In the genomic region with DNA sequence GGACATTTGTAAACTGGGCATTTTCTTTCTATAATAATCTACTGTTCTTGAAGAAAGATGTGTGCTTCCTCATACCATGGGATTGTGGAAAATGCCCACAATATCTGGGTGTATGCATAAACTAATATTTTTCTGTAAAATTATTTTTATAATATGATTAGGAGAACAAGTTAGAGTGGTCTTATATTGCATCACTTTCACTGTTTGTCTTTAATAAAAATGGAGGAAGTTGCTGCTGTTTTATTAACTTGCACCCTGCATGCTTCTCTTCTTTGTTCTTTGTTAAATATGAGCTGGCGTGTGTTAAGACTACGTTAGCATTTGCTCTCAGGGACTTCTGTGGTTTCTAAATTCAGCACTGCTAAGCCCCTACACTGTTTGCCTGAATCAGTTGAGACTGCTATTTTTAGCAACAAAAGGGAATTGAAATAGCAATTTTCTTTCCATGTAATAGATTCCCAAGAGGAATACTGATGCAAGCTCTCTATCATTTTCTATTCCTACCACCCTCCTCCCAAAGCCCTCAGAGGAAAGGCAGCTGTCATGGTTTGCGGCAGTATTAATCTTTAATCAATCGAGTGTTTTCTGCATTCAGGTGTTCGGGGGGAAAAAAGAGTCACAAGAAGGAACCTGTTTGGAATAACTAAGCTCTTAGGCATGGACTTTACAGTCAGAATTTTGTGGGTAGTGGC, we compare ENCODE assay signal across 8 cellular contexts. TPM values are rescaled to one million over a fixed set of nuclear protein-coding genes. Genes with fewer than 3 reads are reported as not detected.
A peak's percentile ranks its signal among the peaks of the same experiment; 100 is the strongest.
DNase-seq lines count a peak whose midpoint lies in the region; ATAC-seq and TF ChIP-seq lines count a peak whose summit lies in the region.

No MANE protein-coding gene starts in this region.

- in situ Hi-C loops in astrocyte of the spinal cord (cut with HindIII; ENCODE audit: low sequenced_read_pairs) = no loop called here

- no peak overlapping the region for H2AFZ ChIP-seq in SK-N-SH (ENCODE audit: low read depth)

- H3K4me1 ChIP-seq in SK-N-SH (ENCODE audit: control insufficient read depth in 1 of 2, insufficient read depth in 2 of 2, low read depth in 1 of 2, low read length in 1 of 2) (peaks cover 9 to 41% of the 10 kb centered on the region in 2 experiments; a peak in 3 of 4 replicates), iPS-20b (ENCODE audit: insufficient read depth, low read length) (peaks cover 25% of the 10 kb centered on the region), tibial artery (peaks cover 0 to 45% (median 29%) of the 10 kb centered on the region in 4 donors)

- 0 out of 2 replicates have a peak overlapping the region, but pooled peaks have one; percentile 18 for H3K9ac ChIP-seq in SK-N-SH
- H3K9ac ChIP-seq in iPS-20b (ENCODE audit: low read depth, low read length) = peak overlapping the region; percentile 0; the same call in 1 of the 2 replicates

- POLR2A ChIA-PET in SK-N-SH (lab: Yijun Ruan, JAX) = no interaction called here

- H3K4me3 ChIP-seq in SK-N-SH (ENCODE audit: low read depth in 2 of 2, low read length in 1 of 2) (no peak overlapping the region), astrocyte of the spinal cord (ENCODE audit: low read depth, low read length) (no peak overlapping the region), iPS-20b (ENCODE audit: low read length) (no peak overlapping the region), tibial artery (peak overlapping the region in 1 of 2 donors; percentile 10)

- peak overlapping the region in 1 of 2 experiments; percentile 44; a peak in 1 of 4 replicates for H3K27ac ChIP-seq in SK-N-SH (ENCODE audit: low read depth in 2 of 2, low read length in 1 of 2)
- H3K27ac ChIP-seq in iPS-20b (ENCODE audit: low read length) = peak overlapping the region; percentile 68
- peak overlapping the region; percentile 35 to 46 for H3K27ac ChIP-seq in tibial artery

- H3K36me3 ChIP-seq in SK-N-SH (replicated peaks in 1 of 2; ENCODE audit: control insufficient read depth in 1 of 2, insufficient read depth in 2 of 2, low read length in 1 of 2) = no peaks in the 10 kb centered on the region
- peaks cover 15% of the 10 kb centered on the region for H3K36me3 ChIP-seq in iPS-20b (ENCODE audit: insufficient read depth, low read depth, low read length)
- peaks cover 0 to 4% (median 0%) of the 10 kb centered on the region in 3 donors for H3K36me3 ChIP-seq in tibial artery

- H3F3A ChIP-seq in SK-N-SH (replicated peaks; ENCODE audit: insufficient read depth) = no peaks in the 10 kb centered on the region

- H4K20me1 ChIP-seq in SK-N-SH (ENCODE audit: insufficient read depth) = no peaks in the 10 kb centered on the region

- H3K4me2 ChIP-seq in SK-N-SH = 0 out of 2 replicates have a peak overlapping the region, but pooled peaks have one; percentile 19

- H3K79me2 ChIP-seq in SK-N-SH (ENCODE audit: insufficient read depth) = no peaks in the 10 kb centered on the region

- no peak for TF ChIP-seq EP300 in SK-N-SH (IDR thresholded peaks at IDR 0.05; ENCODE audit: borderline replicate concordance in 1 of 2, low read depth in 1 of 2, low read length in 1 of 2)

- ATAC-seq in SK-N-SH treated with all-trans-retinoic acid at 6 μM for 48 hours (no peak; the same call in 1 of the 3 replicates), HG03135 (IDR thresholded peaks at IDR 0.05; ENCODE audit: unreplicated experiment) (no peak), HG03469 (IDR thresholded peaks at IDR 0.05; ENCODE audit: unreplicated experiment) (no peak), HG03095 (IDR thresholded peaks at IDR 0.05; ENCODE audit: unreplicated experiment) (no peak)

- 59% methylated on average over 5 of the region's 5 CpGs for WGBS in SK-N-SH (ENCODE audit: low lambda C conversion rate)

- H3K27me3 ChIP-seq in SK-N-SH (ENCODE audit: insufficient read depth) (no peaks in the 10 kb centered on the region), iPS-20b (ENCODE audit: insufficient read depth, low read length) (no peaks in the 10 kb centered on the region), tibial artery (no peaks in the 10 kb centered on the region)

- TF ChIP-seq CTCF in SK-N-SH (IDR thresholded peaks at IDR 0.05) (no peak), astrocyte of the spinal cord (IDR thresholded peaks at IDR 0.05; ENCODE audit: low read depth, low read length) (no peak), tibial artery (IDR thresholded peaks at IDR 0.05) (no peak)

- intact Hi-C loops in tibial artery (cut with DNase I; ENCODE audit: low total_unique reads) = no loop called here

- H3K9me3 ChIP-seq in SK-N-SH (no peaks in the 10 kb centered on the region), iPS-20b (ENCODE audit: insufficient read depth, low read depth, low read length) (no peaks in the 10 kb centered on the region), tibial artery (no peaks in the 10 kb centered on the region)

- H3K9me2 ChIP-seq in SK-N-SH = no peaks in the 10 kb centered on the region

- CTCF ChIA-PET in SK-N-SH (lab: Yijun Ruan, JAX) = interaction anchor here (0.5 to 0.8 kb wide), 2 partner anchors 9 to 71 kb away, joined by 3 to 6 read pairs; no protein-coding TSS in a partner anchor

- DNase-seq in SK-N-SH (no peak), astrocyte of the spinal cord (ENCODE audit: low read depth, low spot score) (peak; percentile 85), tibial artery (no peak)

- TF ChIP-seq RAD21 in SK-N-SH (IDR thresholded peaks at IDR 0.05; ENCODE audit: low read length) = no peak

TF ChIP-seq in SK-N-SH, 30 proteins besides CTCF, POLR2A, EP300 and RAD21 (continues in another document):
- no peak for TF ChIP-seq RFX5 (IDR thresholded peaks at IDR 0.05; ENCODE audit: low read length)
- no peak for TF ChIP-seq SIN3A (IDR thresholded peaks at IDR 0.05; ENCODE audit: borderline replicate concordance, low read depth, low read length)
- TF ChIP-seq, protein P1, sequence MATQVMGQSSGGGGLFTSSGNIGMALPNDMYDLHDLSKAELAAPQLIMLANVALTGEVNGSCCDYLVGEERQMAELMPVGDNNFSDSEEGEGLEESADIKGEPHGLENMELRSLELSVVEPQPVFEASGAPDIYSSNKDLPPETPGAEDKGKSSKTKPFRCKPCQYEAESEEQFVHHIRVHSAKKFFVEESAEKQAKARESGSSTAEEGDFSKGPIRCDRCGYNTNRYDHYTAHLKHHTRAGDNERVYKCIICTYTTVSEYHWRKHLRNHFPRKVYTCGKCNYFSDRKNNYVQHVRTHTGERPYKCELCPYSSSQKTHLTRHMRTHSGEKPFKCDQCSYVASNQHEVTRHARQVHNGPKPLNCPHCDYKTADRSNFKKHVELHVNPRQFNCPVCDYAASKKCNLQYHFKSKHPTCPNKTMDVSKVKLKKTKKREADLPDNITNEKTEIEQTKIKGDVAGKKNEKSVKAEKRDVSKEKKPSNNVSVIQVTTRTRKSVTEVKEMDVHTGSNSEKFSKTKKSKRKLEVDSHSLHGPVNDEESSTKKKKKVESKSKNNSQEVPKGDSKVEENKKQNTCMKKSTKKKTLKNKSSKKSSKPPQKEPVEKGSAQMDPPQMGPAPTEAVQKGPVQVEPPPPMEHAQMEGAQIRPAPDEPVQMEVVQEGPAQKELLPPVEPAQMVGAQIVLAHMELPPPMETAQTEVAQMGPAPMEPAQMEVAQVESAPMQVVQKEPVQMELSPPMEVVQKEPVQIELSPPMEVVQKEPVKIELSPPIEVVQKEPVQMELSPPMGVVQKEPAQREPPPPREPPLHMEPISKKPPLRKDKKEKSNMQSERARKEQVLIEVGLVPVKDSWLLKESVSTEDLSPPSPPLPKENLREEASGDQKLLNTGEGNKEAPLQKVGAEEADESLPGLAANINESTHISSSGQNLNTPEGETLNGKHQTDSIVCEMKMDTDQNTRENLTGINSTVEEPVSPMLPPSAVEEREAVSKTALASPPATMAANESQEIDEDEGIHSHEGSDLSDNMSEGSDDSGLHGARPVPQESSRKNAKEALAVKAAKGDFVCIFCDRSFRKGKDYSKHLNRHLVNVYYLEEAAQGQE (IDR thresholded peaks at IDR 0.05; ENCODE audit: low read depth, low read length) = no peak
- TF ChIP-seq JUND (IDR thresholded peaks at IDR 0.05) = no peak
- no peak for TF ChIP-seq POLR2AphosphoS5 (IDR thresholded peaks at IDR 0.05; ENCODE audit: low read depth, low read length)

TF ChIP-seq in SK-N-SH treated with all-trans-retinoic acid at 6 μM for 48 hours, 23 proteins besides CTCF, POLR2A, EP300 and RAD21:
- TF ChIP-seq, protein P2, sequence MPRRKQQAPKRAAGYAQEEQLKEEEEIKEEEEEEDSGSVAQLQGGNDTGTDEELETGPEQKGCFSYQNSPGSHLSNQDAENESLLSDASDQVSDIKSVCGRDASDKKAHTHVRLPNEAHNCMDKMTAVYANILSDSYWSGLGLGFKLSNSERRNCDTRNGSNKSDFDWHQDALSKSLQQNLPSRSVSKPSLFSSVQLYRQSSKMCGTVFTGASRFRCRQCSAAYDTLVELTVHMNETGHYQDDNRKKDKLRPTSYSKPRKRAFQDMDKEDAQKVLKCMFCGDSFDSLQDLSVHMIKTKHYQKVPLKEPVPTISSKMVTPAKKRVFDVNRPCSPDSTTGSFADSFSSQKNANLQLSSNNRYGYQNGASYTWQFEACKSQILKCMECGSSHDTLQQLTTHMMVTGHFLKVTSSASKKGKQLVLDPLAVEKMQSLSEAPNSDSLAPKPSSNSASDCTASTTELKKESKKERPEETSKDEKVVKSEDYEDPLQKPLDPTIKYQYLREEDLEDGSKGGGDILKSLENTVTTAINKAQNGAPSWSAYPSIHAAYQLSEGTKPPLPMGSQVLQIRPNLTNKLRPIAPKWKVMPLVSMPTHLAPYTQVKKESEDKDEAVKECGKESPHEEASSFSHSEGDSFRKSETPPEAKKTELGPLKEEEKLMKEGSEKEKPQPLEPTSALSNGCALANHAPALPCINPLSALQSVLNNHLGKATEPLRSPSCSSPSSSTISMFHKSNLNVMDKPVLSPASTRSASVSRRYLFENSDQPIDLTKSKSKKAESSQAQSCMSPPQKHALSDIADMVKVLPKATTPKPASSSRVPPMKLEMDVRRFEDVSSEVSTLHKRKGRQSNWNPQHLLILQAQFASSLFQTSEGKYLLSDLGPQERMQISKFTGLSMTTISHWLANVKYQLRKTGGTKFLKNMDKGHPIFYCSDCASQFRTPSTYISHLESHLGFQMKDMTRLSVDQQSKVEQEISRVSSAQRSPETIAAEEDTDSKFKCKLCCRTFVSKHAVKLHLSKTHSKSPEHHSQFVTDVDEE (CRISPR knock-in tag; IDR thresholded peaks at IDR 0.05) = no peak
- no peak for TF ChIP-seq GLIS3 (CRISPR knock-in tag; IDR thresholded peaks at IDR 0.05)
- no peak for TF ChIP-seq ZNF8 (CRISPR knock-in tag; IDR thresholded peaks at IDR 0.05)

RNA-seq across cellular contexts. Expression of a gene that starts 56.1 kb away (rescaled TPM):
- polyA plus RNA-seq in SK-N-SH (2012; rRNA removed) = 19.7 and 27.3 TPM in 2 replicates
- polyA plus RNA-seq in SK-N-SH (2012; cell fraction: cytosol; rRNA removed) = 25.7 and 30.5 TPM in 2 replicates
- 12.4 and 24.9 TPM in 2 replicates for polyA plus RNA-seq in SK-N-SH (2012; cell fraction: nucleus; rRNA removed)
